ENCODE assay signal across 1 cellular context in the genomic region with DNA sequence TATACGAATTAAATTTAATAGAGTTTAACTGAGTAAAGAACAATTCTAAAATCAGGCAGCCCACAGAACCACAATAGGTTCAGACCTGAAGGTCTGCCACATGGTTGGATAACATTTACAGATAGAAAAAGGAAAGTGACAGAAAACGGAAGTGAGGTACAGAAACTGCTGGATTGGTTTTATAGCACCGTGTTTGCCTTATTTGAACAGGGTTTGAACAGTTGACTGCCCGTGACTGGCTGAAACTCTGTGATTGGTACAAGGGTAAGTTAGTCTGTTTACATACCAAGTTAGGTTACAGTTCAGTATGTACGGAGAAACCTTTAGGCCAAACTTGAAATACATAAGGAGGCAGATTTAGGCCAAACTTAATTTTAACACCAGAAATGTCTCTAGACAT.
TF ChIP-seq lines count a peak whose summit lies in the region.

No MANE protein-coding gene starts in this region.

TF ChIP-seq in WTC11, 78 proteins besides CTCF, POLR2A, EP300 and RAD21 (continued from another document):
- TF ChIP-seq TEAD4 (CRISPR knock-in tag; IDR thresholded peaks at IDR 0.05) (no peak), JAZF1 (CRISPR knock-in tag; IDR thresholded peaks at IDR 0.05) (no peak), GABPB1 (CRISPR knock-in tag; IDR thresholded peaks at IDR 0.05) (no peak), SP1 (CRISPR knock-in tag; conservative IDR thresholded peaks at IDR 0.05) (no peak), TP53 (CRISPR knock-in tag; IDR thresholded peaks at IDR 0.05) (no peak), IRF2 (CRISPR knock-in tag; IDR thresholded peaks at IDR 0.05; ENCODE audit: borderline replicate concordance, low read depth) (no peak), CBFB (CRISPR knock-in tag; IDR thresholded peaks at IDR 0.05; ENCODE audit: low read depth) (no peak), ZNF396 (CRISPR knock-in tag; IDR thresholded peaks at IDR 0.05; ENCODE audit: borderline replicate concordance) (no peak), MYBL2 (CRISPR knock-in tag; IDR thresholded peaks at IDR 0.05) (no peak), ZNF317 (CRISPR knock-in tag; IDR thresholded peaks at IDR 0.05; ENCODE audit: borderline replicate concordance, low read depth) (no peak), HMGA2 (CRISPR knock-in tag; IDR thresholded peaks at IDR 0.05) (no peak), PREB (CRISPR knock-in tag; IDR thresholded peaks at IDR 0.05; ENCODE audit: borderline replicate concordance) (no peak), SMAD3 (CRISPR knock-in tag; IDR thresholded peaks at IDR 0.05; ENCODE audit: borderline replicate concordance) (no peak), TEAD1 (CRISPR knock-in tag; IDR thresholded peaks at IDR 0.05) (no peak), FOXK1 (CRISPR knock-in tag; IDR thresholded peaks at IDR 0.05) (no peak), GRHL2 (CRISPR knock-in tag; IDR thresholded peaks at IDR 0.05; ENCODE audit: insufficient replicate concordance, severe bottlenecking) (no peak)
- TF ChIP-seq, protein P1, sequence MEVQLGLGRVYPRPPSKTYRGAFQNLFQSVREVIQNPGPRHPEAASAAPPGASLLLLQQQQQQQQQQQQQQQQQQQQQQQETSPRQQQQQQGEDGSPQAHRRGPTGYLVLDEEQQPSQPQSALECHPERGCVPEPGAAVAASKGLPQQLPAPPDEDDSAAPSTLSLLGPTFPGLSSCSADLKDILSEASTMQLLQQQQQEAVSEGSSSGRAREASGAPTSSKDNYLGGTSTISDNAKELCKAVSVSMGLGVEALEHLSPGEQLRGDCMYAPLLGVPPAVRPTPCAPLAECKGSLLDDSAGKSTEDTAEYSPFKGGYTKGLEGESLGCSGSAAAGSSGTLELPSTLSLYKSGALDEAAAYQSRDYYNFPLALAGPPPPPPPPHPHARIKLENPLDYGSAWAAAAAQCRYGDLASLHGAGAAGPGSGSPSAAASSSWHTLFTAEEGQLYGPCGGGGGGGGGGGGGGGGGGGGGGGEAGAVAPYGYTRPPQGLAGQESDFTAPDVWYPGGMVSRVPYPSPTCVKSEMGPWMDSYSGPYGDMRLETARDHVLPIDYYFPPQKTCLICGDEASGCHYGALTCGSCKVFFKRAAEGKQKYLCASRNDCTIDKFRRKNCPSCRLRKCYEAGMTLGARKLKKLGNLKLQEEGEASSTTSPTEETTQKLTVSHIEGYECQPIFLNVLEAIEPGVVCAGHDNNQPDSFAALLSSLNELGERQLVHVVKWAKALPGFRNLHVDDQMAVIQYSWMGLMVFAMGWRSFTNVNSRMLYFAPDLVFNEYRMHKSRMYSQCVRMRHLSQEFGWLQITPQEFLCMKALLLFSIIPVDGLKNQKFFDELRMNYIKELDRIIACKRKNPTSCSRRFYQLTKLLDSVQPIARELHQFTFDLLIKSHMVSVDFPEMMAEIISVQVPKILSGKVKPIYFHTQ (CRISPR knock-in tag; IDR thresholded peaks at IDR 0.05) = no peak
- TF ChIP-seq, protein P2, sequence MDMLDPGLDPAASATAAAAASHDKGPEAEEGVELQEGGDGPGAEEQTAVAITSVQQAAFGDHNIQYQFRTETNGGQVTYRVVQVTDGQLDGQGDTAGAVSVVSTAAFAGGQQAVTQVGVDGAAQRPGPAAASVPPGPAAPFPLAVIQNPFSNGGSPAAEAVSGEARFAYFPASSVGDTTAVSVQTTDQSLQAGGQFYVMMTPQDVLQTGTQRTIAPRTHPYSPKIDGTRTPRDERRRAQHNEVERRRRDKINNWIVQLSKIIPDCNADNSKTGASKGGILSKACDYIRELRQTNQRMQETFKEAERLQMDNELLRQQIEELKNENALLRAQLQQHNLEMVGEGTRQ (CRISPR knock-in tag; IDR thresholded peaks at IDR 0.05) = no peak
- TF ChIP-seq, protein P3, sequence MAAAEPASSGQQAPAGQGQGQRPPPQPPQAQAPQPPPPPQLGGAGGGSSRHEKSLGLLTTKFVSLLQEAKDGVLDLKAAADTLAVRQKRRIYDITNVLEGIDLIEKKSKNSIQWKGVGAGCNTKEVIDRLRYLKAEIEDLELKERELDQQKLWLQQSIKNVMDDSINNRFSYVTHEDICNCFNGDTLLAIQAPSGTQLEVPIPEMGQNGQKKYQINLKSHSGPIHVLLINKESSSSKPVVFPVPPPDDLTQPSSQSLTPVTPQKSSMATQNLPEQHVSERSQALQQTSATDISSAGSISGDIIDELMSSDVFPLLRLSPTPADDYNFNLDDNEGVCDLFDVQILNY (CRISPR knock-in tag; IDR thresholded peaks at IDR 0.05) = no peak
